ENCODE assay signal across 12 cellular contexts in the genomic region with DNA sequence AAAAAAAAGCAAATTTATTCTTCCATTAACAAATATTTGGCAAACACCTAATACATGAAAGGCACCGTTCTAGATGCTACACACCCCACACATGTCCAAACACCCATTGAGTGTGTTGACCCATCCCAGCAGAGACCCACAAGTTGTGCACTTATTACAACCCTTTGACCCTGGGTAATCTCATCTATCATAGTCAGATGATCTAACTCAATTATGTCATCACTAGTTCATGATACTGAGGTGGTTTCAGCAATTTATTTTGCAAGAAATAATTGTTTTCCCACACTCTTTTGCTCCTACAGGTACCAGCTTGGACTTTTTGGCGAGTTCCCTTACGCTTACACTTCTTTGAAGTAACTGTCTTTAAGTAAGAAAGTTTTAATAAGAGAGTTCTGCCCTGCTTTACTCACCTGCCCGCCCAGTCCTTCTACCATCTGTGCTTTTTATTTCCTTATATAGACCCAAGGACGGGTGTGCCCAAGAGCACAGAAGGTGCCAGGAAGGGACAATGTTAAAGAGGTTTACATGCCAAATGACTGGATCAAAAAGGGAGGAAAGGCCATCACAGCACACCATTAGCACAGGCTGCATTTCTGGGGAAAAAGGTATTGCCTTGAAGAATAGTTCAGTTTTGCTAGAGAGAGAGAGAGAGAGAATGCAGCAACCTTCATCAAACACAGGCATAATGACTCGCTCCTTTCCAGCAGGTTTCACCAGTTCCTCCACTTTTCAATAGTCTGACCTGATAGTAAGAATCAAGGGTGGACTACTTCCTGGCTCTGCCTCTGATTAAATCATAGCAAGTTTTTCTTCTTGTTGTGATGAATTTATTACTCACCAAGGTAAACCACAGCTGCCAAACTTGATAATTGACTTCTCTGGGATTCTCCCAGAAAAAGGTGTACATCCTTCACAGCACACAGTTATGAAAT. TPM values are rescaled to one million over a fixed set of nuclear protein-coding genes. Genes with fewer than 3 reads are reported as not detected.
DNase-seq lines count a peak whose midpoint lies in the region; ATAC-seq, FAIRE-seq and TF ChIP-seq lines count a peak whose summit lies in the region.
"Had no signal": no experiment of that assay in that cellular context is flagged by ENCODE, and none has a peak within 500 bp of the region (broad histone marks: within the 10 kb centered on the region; RNA-seq: fewer than 3 reads in every experiment).

No MANE protein-coding gene starts in this region.

- H3K4me3 Mint-ChIP-seq in stimulated activated naive CD8-positive, alpha-beta T cell treated with anti-CD3 and anti-CD28 coated beads, Interleukin-15, amount 100 ng/mL, for 72 hours = no peak overlapping the region
- H3K4me3 Mint-ChIP-seq in astrocyte (ENCODE audit: unreplicated experiment) (no peak overlapping the region), mesothelial cell of epicardium (no peak overlapping the region)
- H3K4me3 Mint-ChIP-seq: activated CD4-positive, alpha-beta T cell treated with anti-CD3 and anti-CD28 coated beads, Interleukin-2, amount 10 ng/mL, durations not matched to agents 7 days and 5 days had no signal

- no peaks in the 10 kb centered on the region for H4K20me1 ChIP-seq in astrocyte (ENCODE audit: insufficient read depth, low read length)

- no peak for FAIRE-seq in astrocyte (lab: Jason Lieb, UNC)

- peak; percentile 73 for ATAC-seq in stimulated activated naive CD8-positive, alpha-beta T cell treated with anti-CD3 and anti-CD28 coated beads, Interleukin-15, amount 100 ng/mL, for 72 hours
- ATAC-seq in stimulated activated naive CD8-positive, alpha-beta T cell treated with anti-CD3 and anti-CD28 coated beads, Interleukin-15, Interleukin-2, amounts not matched to agents 100 U/mL and 50 U/mL, for 24 hours = no peak

- no peaks in the 10 kb centered on the region for H3K9me3 ChIP-seq in astrocyte (ENCODE audit: insufficient read depth, low read depth, low read length)
- H3K9me3 ChIP-seq: uterus had no signal

- H3K4me2 ChIP-seq in astrocyte (ENCODE audit: low read length) = peak overlapping the region; percentile 5

- no peak overlapping the region for H3K9ac ChIP-seq in astrocyte (ENCODE audit: low read length)

- H3K36me3 ChIP-seq in astrocyte (ENCODE audit: insufficient read depth, low read length) = no peaks in the 10 kb centered on the region
- H3K36me3 ChIP-seq: brain microvascular endothelial cell, uterus had no signal

- H3K27ac Mint-ChIP-seq in stimulated activated naive CD8-positive, alpha-beta T cell treated with anti-CD3 and anti-CD28 coated beads, Interleukin-15, amount 100 ng/mL, for 72 hours = peak overlapping the region in 1 of 2 donors; percentile 19
- H3K27ac Mint-ChIP-seq in astrocyte (ENCODE audit: unreplicated experiment) (no peak overlapping the region), mesothelial cell of epicardium (peak overlapping the region; percentile 92)
- H3K27ac Mint-ChIP-seq: activated CD4-positive, alpha-beta T cell treated with anti-CD3 and anti-CD28 coated beads, Interleukin-2, amount 10 ng/mL, durations not matched to agents 7 days and 5 days had no signal

- no peaks in the 10 kb centered on the region for H3K27me3 ChIP-seq in astrocyte (ENCODE audit: insufficient read depth, low read length)
- H3K27me3 ChIP-seq: brain microvascular endothelial cell, uterus had no signal

- H3K9me3 Mint-ChIP-seq in stimulated activated naive CD8-positive, alpha-beta T cell treated with anti-CD3 and anti-CD28 coated beads, Interleukin-15, amount 100 ng/mL, for 72 hours = no peaks in the 10 kb centered on the region
- H3K9me3 Mint-ChIP-seq in astrocyte (ENCODE audit: unreplicated experiment) (no peaks in the 10 kb centered on the region), mesothelial cell of epicardium (no peaks in the 10 kb centered on the region)
- H3K9me3 Mint-ChIP-seq: activated CD4-positive, alpha-beta T cell treated with anti-CD3 and anti-CD28 coated beads, Interleukin-2, amount 10 ng/mL, durations not matched to agents 7 days and 5 days had no signal

- DNase-seq in stimulated activated naive CD8-positive, alpha-beta T cell treated with anti-CD3 and anti-CD28 coated beads, Interleukin-15, amount 100 ng/mL, for 72 hours = no peak
- DNase-seq in stimulated activated naive CD8-positive, alpha-beta T cell treated with anti-CD3 and anti-CD28 coated beads, Interleukin-15, Interleukin-2, amounts not matched to agents 100 U/mL and 50 U/mL, for 24 hours = no peak
- DNase-seq in astrocyte (ENCODE audit: low read depth) (no peak), mesothelial cell of epicardium (ENCODE audit: low spot score in 2 of 2, unreplicated experiment in 2 of 2) (no peak), cerebellum (ENCODE audit: low spot score) (no peak), cerebellar nuclear complex (lab: John Stamatoyannopoulos, UW) (no peak), NCI-H2107 (lab: John Stamatoyannopoulos, UW) (no peak)
- no peak for DNase-seq in stimulated activated CD4-positive, alpha-beta T cell treated with anti-CD3 and anti-CD28 coated beads, Interleukin-4, amount 100 ng/mL, for 1 hour
- DNase-seq: activated CD4-positive, alpha-beta T cell treated with anti-CD3 and anti-CD28 coated beads, Interleukin-2, amount 10 ng/mL, durations not matched to agents 7 days and 5 days; DMS153; uterus had no signal

- no peaks in the 10 kb centered on the region for H3K36me3 Mint-ChIP-seq in astrocyte (ENCODE audit: low read depth, unreplicated experiment)
- H3K36me3 Mint-ChIP-seq in mesothelial cell of epicardium = no peaks in the 10 kb centered on the region

- H2AFZ ChIP-seq in astrocyte (ENCODE audit: low read depth, low read length) = no peak overlapping the region

- peaks cover 17% of the 10 kb centered on the region for H3K27me3 Mint-ChIP-seq in stimulated activated naive CD8-positive, alpha-beta T cell treated with anti-CD3 and anti-CD28 coated beads, Interleukin-15, amount 100 ng/mL, for 72 hours
- H3K27me3 Mint-ChIP-seq in astrocyte (ENCODE audit: low read depth, unreplicated experiment) = peaks cover 5% of the 10 kb centered on the region
- H3K27me3 Mint-ChIP-seq in mesothelial cell of epicardium (ENCODE audit: low read depth) = no peaks in the 10 kb centered on the region

- H3K4me1 ChIP-seq in astrocyte (ENCODE audit: insufficient read depth, low read length) = no peaks in the 10 kb centered on the region
- H3K4me1 ChIP-seq: uterus had no signal

- no peak for TF ChIP-seq CTCF in astrocyte (IDR thresholded peaks at IDR 0.05; ENCODE audit: insufficient read depth, low read depth, low read length)
- no peak for TF ChIP-seq CTCF in mesothelial cell of epicardium (IDR thresholded peaks at IDR 0.05; ENCODE audit: unreplicated experiment)

- no peaks in the 10 kb centered on the region for H3K4me1 Mint-ChIP-seq in stimulated activated naive CD8-positive, alpha-beta T cell treated with anti-CD3 and anti-CD28 coated beads, Interleukin-15, amount 100 ng/mL, for 72 hours
- H3K4me1 Mint-ChIP-seq in astrocyte (ENCODE audit: low read depth, unreplicated experiment) (peaks cover 5% of the 10 kb centered on the region), mesothelial cell of epicardium (peaks cover 37% of the 10 kb centered on the region)
- H3K4me1 Mint-ChIP-seq: activated CD4-positive, alpha-beta T cell treated with anti-CD3 and anti-CD28 coated beads, Interleukin-2, amount 10 ng/mL, durations not matched to agents 7 days and 5 days had no signal

- no peak overlapping the region for H3K27ac ChIP-seq in astrocyte (ENCODE audit: low read depth, low read length)
- H3K27ac ChIP-seq: brain microvascular endothelial cell, uterus had no signal

- no peaks in the 10 kb centered on the region for H3K79me2 ChIP-seq in astrocyte (ENCODE audit: insufficient read depth, low read length)

- no peak overlapping the region for H3K4me3 ChIP-seq in astrocyte (ENCODE audit: insufficient read depth, low read depth, low read length)
- H3K4me3 ChIP-seq: uterus had no signal

RNA-seq across cellular contexts. Expression of a gene that starts 54.5 kb away (rescaled TPM):
- 42.8 and 43.9 TPM in 2 replicates for total RNA-seq in astrocyte
- 72.3 to 76.1 TPM (median 73.9 TPM) in 3 replicates for total RNA-seq in mesothelial cell of epicardium
- 79.5 TPM for total RNA-seq in cerebellum
